In the genomic region with DNA sequence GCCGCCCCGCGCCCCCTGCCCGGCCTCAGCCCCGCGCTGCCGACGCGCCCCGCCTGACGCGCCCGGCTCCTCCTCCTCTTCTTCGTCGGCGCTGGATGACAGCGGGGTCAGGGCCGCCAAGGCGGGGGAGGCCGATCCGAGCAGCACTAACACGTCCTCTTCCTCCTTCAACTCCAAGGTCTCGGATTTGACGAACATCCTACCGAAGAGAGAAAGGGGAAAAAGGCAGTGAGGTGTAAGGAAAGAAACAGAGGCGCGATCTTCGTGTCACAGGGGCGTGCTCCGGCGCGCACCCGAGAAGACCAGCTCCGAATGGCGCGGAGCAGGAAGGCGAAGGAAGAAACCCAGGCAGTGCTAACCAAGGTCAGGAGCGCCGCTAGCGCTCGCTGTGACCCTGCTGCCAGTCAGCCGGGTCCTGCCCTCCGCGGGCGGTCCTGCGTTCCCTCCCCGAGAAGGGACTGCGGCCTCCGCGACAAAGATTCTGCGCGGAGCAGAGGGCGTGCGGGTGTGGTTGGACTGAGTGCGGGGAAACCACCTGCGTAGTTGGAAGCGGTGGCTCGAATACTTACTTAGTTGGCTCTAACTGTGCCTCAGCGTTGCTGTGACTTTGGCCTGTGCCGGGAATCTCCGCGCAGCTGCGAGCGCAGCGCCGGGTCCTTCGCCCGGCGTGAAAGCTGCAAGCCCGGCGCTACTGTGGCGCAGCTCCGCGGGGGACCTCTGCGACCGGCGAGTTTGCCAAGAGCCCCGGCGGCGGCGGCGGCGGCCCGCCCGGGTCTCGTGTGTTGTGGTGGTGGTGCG, we compare ENCODE assay signal across 9 cellular contexts. TPM values are rescaled to one million over a fixed set of nuclear protein-coding genes. Genes with fewer than 3 reads are reported as not detected.
A peak's percentile ranks its signal among the peaks of the same experiment; 100 is the strongest.
DNase-seq lines count a peak whose midpoint lies in the region; ATAC-seq and TF ChIP-seq lines count a peak whose summit lies in the region.
"Had no signal": no experiment of that assay in that cellular context is flagged by ENCODE, and none has a peak within 500 bp of the region (broad histone marks: within the 10 kb centered on the region; RNA-seq: fewer than 3 reads in every experiment).

No MANE protein-coding gene starts in this region.

- H3K4me1 Mint-ChIP-seq in T-cell (peaks cover 50 to 68% (median 60%) of the 10 kb centered on the region in 3 donors), endothelial cell (ENCODE audit: unreplicated experiment) (peaks cover 31% of the 10 kb centered on the region)

- no peaks in the 10 kb centered on the region for H3K36me3 Mint-ChIP-seq in T-cell
- H3K36me3 Mint-ChIP-seq in endothelial cell (ENCODE audit: low read depth, unreplicated experiment): peaks cover 8% of the 10 kb centered on the region

- H3K27ac Mint-ChIP-seq in T-cell (no peak overlapping the region), endothelial cell (ENCODE audit: unreplicated experiment) (no peak overlapping the region)

- H3K9me3 Mint-ChIP-seq in T-cell (peaks cover 0 to 6% (median 0%) of the 10 kb centered on the region in 3 donors), endothelial cell (ENCODE audit: unreplicated experiment) (no peaks in the 10 kb centered on the region)

- H3K4me3 Mint-ChIP-seq in T-cell (peak overlapping the region; percentile 84 to 90 (median 85)), endothelial cell (ENCODE audit: unreplicated experiment) (peak overlapping the region; percentile 92)

- H3K4me3 ChIP-seq in muscle layer of colon (ENCODE audit: low read depth in 1 of 2, low read length in 2 of 2) (peak overlapping the region; percentile 55 to 61), aorta (ENCODE audit: low read length in 2 of 2) (peak overlapping the region; percentile 14 to 42)

- H3K27me3 Mint-ChIP-seq in T-cell (peaks cover 86 to 87% of the 10 kb centered on the region in 2 donors), endothelial cell (ENCODE audit: unreplicated experiment) (peaks cover 42% of the 10 kb centered on the region)

- no peak overlapping the region for H3K9ac ChIP-seq in muscle layer of colon (ENCODE audit: low read length)

- peak; percentile 28 for ATAC-seq in HG03469 (IDR thresholded peaks at IDR 0.05; ENCODE audit: unreplicated experiment)
- ATAC-seq in T-cell (replicated peaks in 1 of 4): peak; percentile 56 to 76 (median 60)
- peak; percentile 58 for ATAC-seq in aorta (ENCODE audit: low FRiP score)

- H3K4me1 ChIP-seq in muscle layer of colon (ENCODE audit: insufficient read depth, low read length) (peaks cover 26% of the 10 kb centered on the region), aorta (ENCODE audit: control insufficient read depth in 1 of 2, insufficient read depth in 2 of 2, low read length in 2 of 2) (no peaks in the 10 kb centered on the region)

- H3K27ac ChIP-seq in muscle layer of colon (ENCODE audit: low read depth, low read length) (no peak overlapping the region), aorta (ENCODE audit: low read depth in 1 of 2, low read length in 2 of 2) (no peak overlapping the region)

- DNase-seq in GM10248 (ENCODE audit: extremely low spot score) (peak; percentile 69), GM20000 (ENCODE audit: low spot score) (peak; percentile 82), T-cell (peak in 7 of 34 experiments; percentile 15 to 46 (median 26)), endothelial cell (ENCODE audit: low spot score) (peak; percentile 51), aorta (peak in 1 of 2 donors; percentile 79), inferior parietal cortex (ENCODE audit: extremely low spot score) (no peak)

- intact Hi-C loops in aorta (cut with DNase I): loop anchor here in 1 of 2 donors (5.0 kb wide), 1 partner anchor 193 kb away; no protein-coding TSS in a partner anchor

- CTCF ChIA-PET in GM10248 (lab: Yijun Ruan, JAX) (interaction anchor here (0.9 to 5.8 kb wide), 9 partner anchors 9 to 415 kb away, joined by 3 to 51 read pairs (median 5); no protein-coding TSS in a partner anchor), T-cell (lab: Charles Lee) (no interaction called here)

- TF ChIP-seq CTCF in GM10248 (IDR thresholded peaks at IDR 0.05; ENCODE audit: control extremely low read depth, extremely low read depth, low read depth, missing control alignments): no peak
- TF ChIP-seq CTCF in GM20000 (IDR thresholded peaks at IDR 0.05; ENCODE audit: extremely low read depth, missing control alignments): no peak
- no peak for TF ChIP-seq CTCF in endothelial cell (IDR thresholded peaks at IDR 0.05; ENCODE audit: unreplicated experiment)

- POLR2A ChIA-PET in GM10248 (lab: Yijun Ruan, JAX): no interaction called here
- POLR2A ChIA-PET in T-cell (lab: Charles Lee): no interaction called here

- peaks cover 86 to 98% of the 10 kb centered on the region in 2 donors for H3K27me3 ChIP-seq in muscle layer of colon (ENCODE audit: control insufficient read depth in 1 of 2, insufficient read depth in 2 of 2, low read length in 2 of 2)
- peaks cover 0 to 2% of the 10 kb centered on the region in 2 donors for H3K27me3 ChIP-seq in aorta (ENCODE audit: control insufficient read depth in 1 of 2, insufficient read depth in 2 of 2, low read length in 1 of 2)

- H3K9me3 ChIP-seq in muscle layer of colon (ENCODE audit: low read length) (peaks cover 8% of the 10 kb centered on the region), aorta (ENCODE audit: control insufficient read depth, low read length) (no peaks in the 10 kb centered on the region)

- no peaks in the 10 kb centered on the region for H3K36me3 ChIP-seq in muscle layer of colon (ENCODE audit: insufficient read depth, low read length)
- no peaks in the 10 kb centered on the region for H3K36me3 ChIP-seq in aorta (ENCODE audit: control insufficient read depth in 1 of 2, insufficient read depth in 2 of 2, low read length in 1 of 2)

- 0 to 1% methylated on average over 67 to 87 of the region's 87 CpGs for WGBS in aorta, 2 donors

RNA-seq across cellular contexts. Expression of a gene that starts 0.5 kb away (rescaled TPM):
- total RNA-seq in T-cell (not detected), endothelial cell (ENCODE audit: unreplicated experiment) (not detected), aorta (not detected)
- not detected for polyA plus RNA-seq in aorta
- polyA plus RNA-seq: adipose tissue had no signal
